31 cellular contexts compared by ENCODE assay signal in genomic region chr3:127027061-127027735, GRCh38.
"Had no signal": no experiment of that assay in that cellular context is flagged by ENCODE, and none has a peak within 500 bp of the region (broad histone marks: within the 10 kb centered on the region; RNA-seq: fewer than 3 reads in every experiment).

No MANE protein-coding gene starts in this region.

- H3K36me3 Mint-ChIP-seq: activated CD8-positive, alpha-beta memory T cell treated with anti-CD3 and anti-CD28 coated beads, Interleukin-2, amount 10 ng/mL, durations not matched to agents 7 days and 5 days; activated naive CD4-positive, alpha-beta T cell treated with anti-CD3 and anti-CD28 coated beads, Interleukin-2, amount 10 ng/mL, durations not matched to agents 7 days and 5 days; activated naive CD8-positive, alpha-beta T cell had no signal

- H3K27ac ChIP-seq: PC-9, SJCRH30, SK-N-MC had no signal

- H3K27me3 Mint-ChIP-seq: activated CD4-positive, alpha-beta T cell treated with anti-CD3 and anti-CD28 coated beads for 36 hours; activated CD4-positive, alpha-beta T cell treated with anti-CD3 and anti-CD28 coated beads, Interleukin-2, amount 10 ng/mL, durations not matched to agents 7 days and 5 days; activated CD8-positive, alpha-beta memory T cell treated with anti-CD3 and anti-CD28 coated beads, Interleukin-2, amount 10 ng/mL, durations not matched to agents 7 days and 5 days; activated naive CD4-positive, alpha-beta T cell treated with anti-CD3 and anti-CD28 coated beads, Interleukin-2, amount 10 ng/mL, durations not matched to agents 7 days and 5 days; activated naive CD8-positive, alpha-beta T cell; activated naive CD8-positive, alpha-beta T cell treated with anti-CD3 and anti-CD28 coated beads, Interleukin-2, amount 50 U/mL, for 24 hours; brain had no signal

- DNase-seq: activated CD4-positive, alpha-beta T cell treated with anti-CD3 and anti-CD28 coated beads for 36 hours; activated CD4-positive, alpha-beta T cell treated with anti-CD3 and anti-CD28 coated beads, Interleukin-2, amount 10 ng/mL, durations not matched to agents 7 days and 5 days; activated CD4-positive, alpha-beta T cell treated with anti-CD3 and anti-CD28 coated beads, Interleukin-2, amount 50 U/mL, for 48 hours; activated CD8-positive, alpha-beta memory T cell treated with anti-CD3 and anti-CD28 coated beads for 24 hours; activated CD8-positive, alpha-beta memory T cell treated with anti-CD3 and anti-CD28 coated beads, Interleukin-2, amount 10 ng/mL, durations not matched to agents 7 days and 5 days; activated CD8-positive, alpha-beta memory T cell treated with anti-CD3 and anti-CD28 coated beads, Interleukin-2, amount 50 U/mL, for 48 hours; activated effector memory CD4-positive, alpha-beta T cell treated with Interleukin-2 at 50 U/mL for 16 hours; activated naive CD4-positive, alpha-beta T cell treated with anti-CD3 and anti-CD28 coated beads, Interleukin-2, amount 10 ng/mL, durations not matched to agents 7 days and 5 days; activated naive CD8-positive, alpha-beta T cell treated with anti-CD3 and anti-CD28 coated beads, Interleukin-2, amount 50 U/mL, for 24 hours; activated T-cell treated with anti-CD3 and anti-CD28 coated beads, Interleukin-2, amount 50 U/mL, for 48 hours; anterior cingulate cortex; central memory CD4-positive, alpha-beta T cell; NCI-H1048; NCI-H1105 treated with DMSO at 0.1 percent for 48 hours; NCI-H1436 treated with DMSO at 0.1 percent for 48 hours; NCI-H2029 treated with DMSO at 0.1 percent for 48 hours; NCI-H2107; NCI-H2171; NCI-H510A; NCI-H526; NCI-H748 treated with DMSO at 0.1 percent for 48 hours; PC-9; SHP77; SJCRH30 had no signal

- H3K27ac Mint-ChIP-seq: activated CD4-positive, alpha-beta T cell treated with anti-CD3 and anti-CD28 coated beads for 36 hours; activated CD4-positive, alpha-beta T cell treated with anti-CD3 and anti-CD28 coated beads, Interleukin-2, amount 10 ng/mL, durations not matched to agents 7 days and 5 days; activated CD8-positive, alpha-beta memory T cell treated with anti-CD3 and anti-CD28 coated beads, Interleukin-2, amount 10 ng/mL, durations not matched to agents 7 days and 5 days; activated naive CD4-positive, alpha-beta T cell treated with anti-CD3 and anti-CD28 coated beads, Interleukin-2, amount 10 ng/mL, durations not matched to agents 7 days and 5 days; activated naive CD8-positive, alpha-beta T cell; activated naive CD8-positive, alpha-beta T cell treated with anti-CD3 and anti-CD28 coated beads, Interleukin-2, amount 50 U/mL, for 24 hours; T-helper 1 cell treated with Interleukin-12 subunit alpha and Interleukin-12 subunit beta and Interleukin-4 antibody, amounts not matched to agents 30 μg/mL and 1 μg/mL, for 36 hours; T-helper 2 cell treated with Interferon-gamma antibody and Interleukin-4, amounts not matched to agents 5 μg/mL and 100 μg/mL, for 36 hours had no signal

- H3K4me1 Mint-ChIP-seq: activated CD4-positive, alpha-beta T cell treated with anti-CD3 and anti-CD28 coated beads for 36 hours; activated CD8-positive, alpha-beta memory T cell treated with anti-CD3 and anti-CD28 coated beads, Interleukin-2, amount 10 ng/mL, durations not matched to agents 7 days and 5 days; activated naive CD4-positive, alpha-beta T cell treated with anti-CD3 and anti-CD28 coated beads, Interleukin-2, amount 10 ng/mL, durations not matched to agents 7 days and 5 days; activated naive CD8-positive, alpha-beta T cell treated with anti-CD3 and anti-CD28 coated beads, Interleukin-2, amount 50 U/mL, for 24 hours; brain; WTC11 had no signal

- H3K9me3 Mint-ChIP-seq: activated CD4-positive, alpha-beta T cell treated with anti-CD3 and anti-CD28 coated beads, Interleukin-2, amount 10 ng/mL, durations not matched to agents 7 days and 5 days; activated naive CD4-positive, alpha-beta T cell treated with anti-CD3 and anti-CD28 coated beads, Interleukin-2, amount 10 ng/mL, durations not matched to agents 7 days and 5 days; activated naive CD8-positive, alpha-beta T cell treated with anti-CD3 and anti-CD28 coated beads, Interleukin-2, amount 50 U/mL, for 24 hours; brain; T-helper 1 cell treated with Interleukin-12 subunit alpha and Interleukin-12 subunit beta and Interleukin-4 antibody, amounts not matched to agents 30 μg/mL and 1 μg/mL, for 36 hours; T-helper 2 cell treated with Interferon-gamma antibody and Interleukin-4, amounts not matched to agents 5 μg/mL and 100 μg/mL, for 36 hours; WTC11 had no signal

- ATAC-seq: activated CD4-positive, alpha-beta T cell treated with anti-CD3 and anti-CD28 coated beads for 36 hours; activated CD4-positive, CD25-positive, alpha-beta regulatory T cell treated with anti-CD3 and anti-CD28 coated beads, Interleukin-2, amount 50 U/mL, for 24 hours; activated CD8-positive, alpha-beta memory T cell treated with anti-CD3 and anti-CD28 coated beads, Interleukin-2, amount 10 ng/mL, durations not matched to agents 7 days and 5 days; activated naive CD8-positive, alpha-beta T cell treated with anti-CD3 and anti-CD28 coated beads, Interleukin-2, amount 50 U/mL, for 24 hours; WTC11 had no signal

- H3K4me3 Mint-ChIP-seq: activated CD4-positive, alpha-beta T cell treated with anti-CD3 and anti-CD28 coated beads for 36 hours; activated CD4-positive, alpha-beta T cell treated with anti-CD3 and anti-CD28 coated beads, Interleukin-2, amount 10 ng/mL, durations not matched to agents 7 days and 5 days; activated CD8-positive, alpha-beta memory T cell treated with anti-CD3 and anti-CD28 coated beads, Interleukin-2, amount 10 ng/mL, durations not matched to agents 7 days and 5 days; activated naive CD4-positive, alpha-beta T cell treated with anti-CD3 and anti-CD28 coated beads, Interleukin-2, amount 10 ng/mL, durations not matched to agents 7 days and 5 days; activated naive CD8-positive, alpha-beta T cell; activated naive CD8-positive, alpha-beta T cell treated with anti-CD3 and anti-CD28 coated beads, Interleukin-2, amount 50 U/mL, for 24 hours; brain; T-helper 1 cell treated with Interleukin-12 subunit alpha and Interleukin-12 subunit beta and Interleukin-4 antibody, amounts not matched to agents 30 μg/mL and 1 μg/mL, for 36 hours; T-helper 2 cell treated with Interferon-gamma antibody and Interleukin-4, amounts not matched to agents 5 μg/mL and 100 μg/mL, for 36 hours; WTC11 had no signal
